Comparison of ENCODE assay signal across 1 cellular context in genomic region chr12:13339538-13339937, GRCh38.
TF ChIP-seq lines count a peak whose summit lies in the region.

No MANE protein-coding gene starts in this region.

TF ChIP-seq in HepG2, 621 proteins besides CTCF, POLR2A, EP300 and RAD21 (continued from another document):
- no peak for TF ChIP-seq MYPOP (CRISPR knock-in tag; IDR thresholded peaks at IDR 0.05)
- TF ChIP-seq, protein P1, sequence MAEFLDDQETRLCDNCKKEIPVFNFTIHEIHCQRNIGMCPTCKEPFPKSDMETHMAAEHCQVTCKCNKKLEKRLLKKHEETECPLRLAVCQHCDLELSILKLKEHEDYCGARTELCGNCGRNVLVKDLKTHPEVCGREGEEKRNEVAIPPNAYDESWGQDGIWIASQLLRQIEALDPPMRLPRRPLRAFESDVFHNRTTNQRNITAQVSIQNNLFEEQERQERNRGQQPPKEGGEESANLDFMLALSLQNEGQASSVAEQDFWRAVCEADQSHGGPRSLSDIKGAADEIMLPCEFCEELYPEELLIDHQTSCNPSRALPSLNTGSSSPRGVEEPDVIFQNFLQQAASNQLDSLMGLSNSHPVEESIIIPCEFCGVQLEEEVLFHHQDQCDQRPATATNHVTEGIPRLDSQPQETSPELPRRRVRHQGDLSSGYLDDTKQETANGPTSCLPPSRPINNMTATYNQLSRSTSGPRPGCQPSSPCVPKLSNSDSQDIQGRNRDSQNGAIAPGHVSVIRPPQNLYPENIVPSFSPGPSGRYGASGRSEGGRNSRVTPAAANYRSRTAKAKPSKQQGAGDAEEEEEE (CRISPR knock-in tag; IDR thresholded peaks at IDR 0.05; ENCODE audit: borderline replicate concordance): no peak
- TF ChIP-seq ZNF326 (CRISPR knock-in tag; IDR thresholded peaks at IDR 0.05; ENCODE audit: borderline replicate concordance): no peak
